Comparison of ENCODE assay signal across 8 cellular contexts in genomic region chr15:98518823-98519561, GRCh38.
A peak's percentile ranks its signal among the peaks of the same experiment; 100 is the strongest.
DNase-seq lines count a peak whose midpoint lies in the region; ATAC-seq, FAIRE-seq and TF ChIP-seq lines count a peak whose summit lies in the region.

No MANE protein-coding gene starts in this region.

- H3K79me1 ChIP-seq in H1 (ENCODE audit: low read depth, low read length): no peaks in the 10 kb centered on the region

- H4K20me1 ChIP-seq in H1 (replicated peaks in 1 of 2; ENCODE audit: control insufficient read depth in 1 of 2, insufficient read depth in 2 of 2, low read length in 2 of 2): no peaks in the 10 kb centered on the region

- no peak overlapping the region for H4K91ac ChIP-seq in H1 (replicated peaks; ENCODE audit: insufficient read length, low read length)

- H3K23me2 ChIP-seq in H1 (ENCODE audit: low read depth, low read length): no peaks in the 10 kb centered on the region

- no peak overlapping the region for H4K8ac ChIP-seq in H1 (ENCODE audit: extremely low read depth, insufficient read depth, low read length)

- TF ChIP-seq POLR2A in H1 (IDR thresholded peaks at IDR 0.05; ENCODE audit: control extremely low read depth in 1 of 2, low read depth in 2 of 2, low read length in 2 of 2): no peak

- POLR2A ChIA-PET in H1 (lab: Charles Lee; ENCODE audit: partially characterized antibody): interaction anchor here (0.8 to 1.0 kb wide), 2 partner anchors 128 to 146 kb away, joined by 3 to 4 read pairs; no protein-coding TSS in a partner anchor

- peaks cover 0 to 7% (median 5%) of the 10 kb centered on the region in 4 donors for H3K4me1 Mint-ChIP-seq in CD4-positive, CD25-positive, alpha-beta regulatory T cell
- peaks cover 7% of the 10 kb centered on the region for H3K4me1 Mint-ChIP-seq in stimulated activated memory B cell treated with anti-CD40 and anti-IgM and Interleukin-4, amounts not matched to agents 10 μg/mL and 1 μg/mL and 100 μg/mL, for 72 hours

- CTCF ChIA-PET in H1 (lab: Charles Lee; ENCODE audit: partially characterized antibody): interaction anchor here (0.6 to 9.2 kb wide), 47 partner anchors 9 to 576 kb away, joined by 3 to 124 read pairs (median 4); partner anchors contain the start of gene IGF1R

- peak; percentile 90 to 94 for TF ChIP-seq RAD21 in H1 (IDR thresholded peaks at IDR 0.05 in 1 of 2, conservative IDR thresholded peaks at IDR 0.05 in 1 of 2; ENCODE audit: low read depth in 2 of 2, low read length in 2 of 2)

- no peak for TF ChIP-seq EP300 in H1 (IDR thresholded peaks at IDR 0.05; ENCODE audit: borderline replicate concordance in 1 of 2, low read depth in 2 of 2, low read length in 2 of 2)

- FAIRE-seq in H1 (lab: Jason Lieb, UNC): peak; percentile 88

- no peak overlapping the region for H2BK5ac ChIP-seq in H1 (ENCODE audit: low read depth, low read length)

- no peak overlapping the region for H3K56ac ChIP-seq in H1 (replicated peaks; ENCODE audit: insufficient read length, low read depth, low read length)

- no peaks in the 10 kb centered on the region for H3K4me1 ChIP-seq in CD4-positive, CD25-positive, alpha-beta regulatory T cell (ENCODE audit: control insufficient read depth, insufficient read depth, low read length, poor library complexity, severe bottlenecking)
- no peaks in the 10 kb centered on the region; a peak in 1 of 7 replicates for H3K4me1 ChIP-seq in H1 (replicated peaks in 1 of 4; ENCODE audit: control insufficient read depth in 3 of 4, insufficient read depth in 4 of 4, low read length in 3 of 4)

- no peak overlapping the region for H3K14ac ChIP-seq in H1 (ENCODE audit: insufficient read length)

- no peak overlapping the region for H2BK20ac ChIP-seq in H1 (ENCODE audit: low read length)

- ATAC-seq in CD4-positive, CD25-positive, alpha-beta regulatory T cell (ENCODE audit: low read depth in 2 of 2): peak in 1 of 2 donors; percentile 34
- peak; percentile 93 for ATAC-seq in GM19351 (IDR thresholded peaks at IDR 0.05; ENCODE audit: unreplicated experiment)
- peak; percentile 80 for ATAC-seq in HG03469 (IDR thresholded peaks at IDR 0.05; ENCODE audit: unreplicated experiment)
- ATAC-seq in stimulated activated memory B cell treated with anti-CD40 and anti-IgM and Interleukin-4, amounts not matched to agents 10 μg/mL and 1 μg/mL and 100 μg/mL, for 72 hours: peak; percentile 69

- H3K23ac ChIP-seq in H1 (ENCODE audit: insufficient read length): no peak overlapping the region

- peak overlapping the region in 1 of 2 experiments; percentile 4; a peak in 1 of 4 replicates for H3K4me2 ChIP-seq in H1 (ENCODE audit: insufficient read depth in 1 of 2, low read depth in 2 of 2, low read length in 2 of 2)

- DNase-seq in CD4-positive, CD25-positive, alpha-beta regulatory T cell: peak; percentile 23 to 72 (median 49)
- DNase-seq in NCI-H526 treated with DMSO at 0.1 percent for 48 hours (lab: John Stamatoyannopoulos, UW): peak; percentile 61
- DNase-seq in activated CD4-positive, alpha-beta T cell treated with anti-CD3 and anti-CD28 coated beads, Interleukin-2, amount 50 U/mL, for 24 hours (ENCODE audit: low read depth in 1 of 2, low spot score in 1 of 2): peak; percentile 1 to 28
- peak; percentile 17 to 62 for DNase-seq in H1 (ENCODE audit: low read depth in 1 of 2, low spot score in 2 of 2)
- peak; percentile 45 for DNase-seq in mesenteric fat pad (ENCODE audit: low spot score)

- no peaks in the 10 kb centered on the region for H3K9me3 ChIP-seq in CD4-positive, CD25-positive, alpha-beta regulatory T cell (ENCODE audit: control insufficient read depth in 2 of 2, low read length in 2 of 2)
- no peaks in the 10 kb centered on the region for H3K9me3 ChIP-seq in H1 (ENCODE audit: insufficient read depth in 2 of 2, low read depth in 1 of 2, low read length in 1 of 2)

- no peak overlapping the region for H3K27ac ChIP-seq in CD4-positive, CD25-positive, alpha-beta regulatory T cell (ENCODE audit: insufficient read depth, low read length, poor library complexity, severe bottlenecking)
- H3K27ac ChIP-seq in H1 (ENCODE audit: low read depth, low read length): no peak overlapping the region

- no peaks in the 10 kb centered on the region for H3K9me3 Mint-ChIP-seq in CD4-positive, CD25-positive, alpha-beta regulatory T cell
- no peaks in the 10 kb centered on the region for H3K9me3 Mint-ChIP-seq in stimulated activated memory B cell treated with anti-CD40 and anti-IgM and Interleukin-4, amounts not matched to agents 10 μg/mL and 1 μg/mL and 100 μg/mL, for 72 hours

- no peaks in the 10 kb centered on the region for H3K36me3 ChIP-seq in CD4-positive, CD25-positive, alpha-beta regulatory T cell (ENCODE audit: control insufficient read depth, insufficient read depth, low read length)
- H3K36me3 ChIP-seq in H1 (ENCODE audit: control insufficient read depth in 2 of 4, insufficient read depth in 4 of 4, low read length in 3 of 4): no peaks in the 10 kb centered on the region

- H2BK15ac ChIP-seq in H1 (ENCODE audit: low read length): no peak overlapping the region

- no peak overlapping the region for H2BK12ac ChIP-seq in H1 (ENCODE audit: low read depth, low read length)

- H3K79me2 ChIP-seq in H1 (ENCODE audit: control insufficient read depth in 1 of 2, insufficient read depth in 2 of 2, low read length in 2 of 2): no peaks in the 10 kb centered on the region

- no peak overlapping the region for H4K5ac ChIP-seq in H1 (ENCODE audit: insufficient read length, low read depth, low read length)

- H3K4me3 Mint-ChIP-seq in CD4-positive, CD25-positive, alpha-beta regulatory T cell: peak overlapping the region in 1 of 4 donors; percentile 16
- no peak overlapping the region for H3K4me3 Mint-ChIP-seq in stimulated activated memory B cell treated with anti-CD40 and anti-IgM and Interleukin-4, amounts not matched to agents 10 μg/mL and 1 μg/mL and 100 μg/mL, for 72 hours

- no peak overlapping the region for H3K9ac ChIP-seq in H1 (replicated peaks in 1 of 4; ENCODE audit: extremely low read depth in 1 of 4, low read depth in 3 of 4, low read length in 3 of 4)

- no peaks in the 10 kb centered on the region for H3K27me3 Mint-ChIP-seq in CD4-positive, CD25-positive, alpha-beta regulatory T cell
- H3K27me3 Mint-ChIP-seq in stimulated activated memory B cell treated with anti-CD40 and anti-IgM and Interleukin-4, amounts not matched to agents 10 μg/mL and 1 μg/mL and 100 μg/mL, for 72 hours: peaks cover 3% of the 10 kb centered on the region

- no peak overlapping the region for H3K4me3 ChIP-seq in CD4-positive, CD25-positive, alpha-beta regulatory T cell (ENCODE audit: low read depth, low read length)
- no peak overlapping the region for H3K4me3 ChIP-seq in H1 (ENCODE audit: extremely low read depth in 1 of 4, insufficient read depth in 2 of 4, low read depth in 3 of 4, low read length in 4 of 4)

- H2BK120ac ChIP-seq in H1 (replicated peaks; ENCODE audit: low read depth, low read length): no peak overlapping the region

- H3K4ac ChIP-seq in H1 (replicated peaks; ENCODE audit: insufficient read length, low read depth, low read length): no peak overlapping the region

- H2AK5ac ChIP-seq in H1 (ENCODE audit: low read depth, low read length): no peak overlapping the region

- no peak overlapping the region for H3K18ac ChIP-seq in H1 (ENCODE audit: extremely low read depth, low read length)

- H3K27ac Mint-ChIP-seq in CD4-positive, CD25-positive, alpha-beta regulatory T cell: no peak overlapping the region
- H3K27ac Mint-ChIP-seq in stimulated activated memory B cell treated with anti-CD40 and anti-IgM and Interleukin-4, amounts not matched to agents 10 μg/mL and 1 μg/mL and 100 μg/mL, for 72 hours: no peak overlapping the region

- 47% methylated on average over 19 of the region's 19 CpGs; no CpG with 5 or more reads in 1 of the 2 experiments for WGBS in H1 (ENCODE audit: extremely low coverage in 1 of 2, insufficient coverage in 1 of 2, insufficient read length in 1 of 2, insufficient replicate concordance in 2 of 2, low coverage in 1 of 2, low lambda C conversion rate in 2 of 2, missing lambda C conversion rate in 1 of 2), 2 experiments

- H3K27me3 ChIP-seq in CD4-positive, CD25-positive, alpha-beta regulatory T cell (ENCODE audit: control insufficient read depth, insufficient read depth, low read length): no peaks in the 10 kb centered on the region
- H3K27me3 ChIP-seq in H1 (replicated peaks in 1 of 4; ENCODE audit: control insufficient read depth in 3 of 4, extremely low read depth in 1 of 4, insufficient read depth in 3 of 4, low read length in 3 of 4): no peaks in the 10 kb centered on the region

- H3K36me3 Mint-ChIP-seq in CD4-positive, CD25-positive, alpha-beta regulatory T cell: no peaks in the 10 kb centered on the region
- no peaks in the 10 kb centered on the region for H3K36me3 Mint-ChIP-seq in stimulated activated memory B cell treated with anti-CD40 and anti-IgM and Interleukin-4, amounts not matched to agents 10 μg/mL and 1 μg/mL and 100 μg/mL, for 72 hours

- TF ChIP-seq CTCF in H1 (IDR thresholded peaks at IDR 0.05; ENCODE audit: control extremely low read depth in 1 of 3, insufficient read depth in 1 of 3, low read depth in 1 of 3, low read length in 3 of 3): peak; percentile 47 to 88 (median 81)

- no peak overlapping the region for H2AFZ ChIP-seq in H1 (ENCODE audit: low read length)

TF ChIP-seq in H1, 55 proteins besides CTCF, POLR2A, EP300 and RAD21:
- TF ChIP-seq SP1 (IDR thresholded peaks at IDR 0.05; ENCODE audit: low read depth, low read length): 0 out of 2 replicates have a peak, but pooled peaks have one; percentile 46
- TF ChIP-seq GABPA (IDR thresholded peaks at IDR 0.05; ENCODE audit: borderline replicate concordance, insufficient read depth, low read length): 0 out of 2 replicates have a peak, but pooled peaks have one; percentile 25
- TF ChIP-seq SIRT6 (IDR thresholded peaks at IDR 0.05; ENCODE audit: low read length): no peak
- TF ChIP-seq MAX (IDR thresholded peaks at IDR 0.05): 0 out of 2 replicates have a peak, but pooled peaks have one; percentile 26
- 0 out of 2 replicates have a peak, but pooled peaks have one; percentile 20 for TF ChIP-seq YY1 (IDR thresholded peaks at IDR 0.05; ENCODE audit: low read depth, low read length)
